15 cellular contexts compared by ENCODE assay signal in the genomic region with DNA sequence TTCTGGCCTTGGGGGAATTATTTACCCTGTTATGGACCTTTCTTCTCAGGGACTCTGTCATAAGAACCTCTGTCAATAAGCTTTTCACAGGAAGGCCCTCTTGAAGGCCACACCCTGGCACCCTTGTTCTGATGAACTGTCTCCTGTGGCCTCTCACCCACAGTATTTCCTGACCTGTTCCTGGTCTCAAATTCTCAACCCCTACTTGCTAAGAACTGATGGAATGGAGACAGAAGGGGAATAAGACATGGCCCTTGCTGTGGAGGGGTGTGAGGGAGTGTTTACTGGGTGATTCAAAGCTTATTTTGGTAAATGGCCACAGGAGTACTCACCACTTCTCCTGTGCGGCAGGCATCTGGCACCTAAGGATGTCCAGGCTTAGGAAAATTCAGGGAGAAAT.
A peak's percentile ranks its signal among the peaks of the same experiment; 100 is the strongest.
DNase-seq lines count a peak whose midpoint lies in the region; ATAC-seq, FAIRE-seq and TF ChIP-seq lines count a peak whose summit lies in the region.
"Had no signal": no experiment of that assay in that cellular context is flagged by ENCODE, and none has a peak within 500 bp of the region (broad histone marks: within the 10 kb centered on the region; RNA-seq: fewer than 3 reads in every experiment).

No MANE protein-coding gene starts in this region.

- no peak for TF ChIP-seq CTCF in dorsolateral prefrontal cortex (IDR thresholded peaks at IDR 0.05 in 54 of 56, conservative IDR thresholded peaks at IDR 0.05 in 2 of 56; ENCODE audit: low read depth in 1 of 56, partially characterized antibody in 56 of 56)

- ATAC-seq in HG02759 (IDR thresholded peaks at IDR 0.05; ENCODE audit: unreplicated experiment) = no peak

- no peaks in the 10 kb centered on the region for H3K9me3 Mint-ChIP-seq in activated naive CD4-positive, alpha-beta T cell treated with anti-CD3 and anti-CD28 coated beads, Interleukin-2, amount 10 ng/mL, durations not matched to agents 7 days and 5 days
- H3K9me3 Mint-ChIP-seq in activated CD4-positive, alpha-beta T cell treated with anti-CD3 and anti-CD28 coated beads, Interleukin-2, amount 10 ng/mL, durations not matched to agents 7 days and 5 days = peaks cover 8% of the 10 kb centered on the region
- H3K9me3 Mint-ChIP-seq in immature natural killer cell = peaks cover 0 to 2% (median 0%) of the 10 kb centered on the region in 6 donors

- H3K36me3 Mint-ChIP-seq in activated naive CD4-positive, alpha-beta T cell treated with anti-CD3 and anti-CD28 coated beads, Interleukin-2, amount 10 ng/mL, durations not matched to agents 7 days and 5 days = peaks cover 10% of the 10 kb centered on the region
- peaks cover 15% of the 10 kb centered on the region for H3K36me3 Mint-ChIP-seq in activated CD4-positive, alpha-beta T cell treated with anti-CD3 and anti-CD28 coated beads, Interleukin-2, amount 10 ng/mL, durations not matched to agents 7 days and 5 days (ENCODE audit: low read depth)
- H3K36me3 Mint-ChIP-seq in immature natural killer cell = peaks cover 0 to 5% (median 0%) of the 10 kb centered on the region in 3 donors

- FAIRE-seq in GM19239 (lab: Jason Lieb, UNC) = no peak
- FAIRE-seq: GM12891 had no signal

- peaks cover 99% of the 10 kb centered on the region for H3K4me1 Mint-ChIP-seq in activated naive CD4-positive, alpha-beta T cell treated with anti-CD3 and anti-CD28 coated beads, Interleukin-2, amount 10 ng/mL, durations not matched to agents 7 days and 5 days
- H3K4me1 Mint-ChIP-seq in activated CD4-positive, alpha-beta T cell treated with anti-CD3 and anti-CD28 coated beads, Interleukin-2, amount 10 ng/mL, durations not matched to agents 7 days and 5 days = peaks cover 97% of the 10 kb centered on the region
- peaks cover 71 to 76% of the 10 kb centered on the region in 2 donors for H3K4me1 Mint-ChIP-seq in immature natural killer cell
- H3K4me1 Mint-ChIP-seq: B cell had no signal

- H3K27me3 ChIP-seq in dorsolateral prefrontal cortex = peaks cover 0 to 63% (median 10%) of the 10 kb centered on the region in 45 donors

- POLR2A ChIA-PET in activated CD4-positive, alpha-beta T cell treated with anti-CD3 and anti-CD28 coated beads, Interleukin-2, amount 10 ng/mL, durations not matched to agents 7 days and 5 days (lab: Charles Lee) = interaction anchor here (0.6 to 1.3 kb wide), 5 partner anchors 49 to 1892 kb away, joined by 3 to 6 read pairs (median 4); no protein-coding TSS in a partner anchor

- intact Hi-C loops in dorsolateral prefrontal cortex (cut with DNase I) = no loop called here

- no peaks in the 10 kb centered on the region for H3K27me3 Mint-ChIP-seq in activated naive CD4-positive, alpha-beta T cell treated with anti-CD3 and anti-CD28 coated beads, Interleukin-2, amount 10 ng/mL, durations not matched to agents 7 days and 5 days
- no peaks in the 10 kb centered on the region for H3K27me3 Mint-ChIP-seq in activated CD4-positive, alpha-beta T cell treated with anti-CD3 and anti-CD28 coated beads, Interleukin-2, amount 10 ng/mL, durations not matched to agents 7 days and 5 days
- H3K27me3 Mint-ChIP-seq in immature natural killer cell (ENCODE audit: low read depth in 3 of 3) = peaks cover 2 to 6% (median 2%) of the 10 kb centered on the region in 3 donors
- H3K27me3 Mint-ChIP-seq: B cell had no signal

- peak; percentile 60 for DNase-seq in activated naive CD4-positive, alpha-beta T cell treated with anti-CD3 and anti-CD28 coated beads, Interleukin-2, amount 10 ng/mL, durations not matched to agents 7 days and 5 days
- no peak for DNase-seq in activated naive CD4-positive, alpha-beta T cell treated with anti-CD3 and anti-CD28 coated beads, Interleukin-2, amount 50 U/mL, for 16 hours
- DNase-seq in activated CD4-positive, alpha-beta T cell treated with anti-CD3 and anti-CD28 coated beads, Interleukin-2, amount 10 ng/mL, durations not matched to agents 7 days and 5 days = peak; percentile 59
- peak; percentile 22 to 44 (median 22) for DNase-seq in immature natural killer cell
- DNase-seq in dorsolateral prefrontal cortex = no peak
- no peak for DNase-seq in dedifferentiated amniotic fluid mesenchymal stem cell (ENCODE audit: extremely low spot score)
- no peak for DNase-seq in GM19239 (ENCODE audit: insufficient read length, low spot score)
- DNase-seq: EL, GM23248, NCI-H1436, NCI-H774, SHP77 had no signal

- H3K27ac Mint-ChIP-seq in activated naive CD4-positive, alpha-beta T cell treated with anti-CD3 and anti-CD28 coated beads, Interleukin-2, amount 10 ng/mL, durations not matched to agents 7 days and 5 days = peak overlapping the region; percentile 97
- peak overlapping the region; percentile 99 for H3K27ac Mint-ChIP-seq in activated CD4-positive, alpha-beta T cell treated with anti-CD3 and anti-CD28 coated beads, Interleukin-2, amount 10 ng/mL, durations not matched to agents 7 days and 5 days
- peak overlapping the region; percentile 86 to 97 (median 96) for H3K27ac Mint-ChIP-seq in immature natural killer cell
- H3K27ac Mint-ChIP-seq: B cell had no signal

- peak overlapping the region; percentile 54 for H3K4me3 Mint-ChIP-seq in activated naive CD4-positive, alpha-beta T cell treated with anti-CD3 and anti-CD28 coated beads, Interleukin-2, amount 10 ng/mL, durations not matched to agents 7 days and 5 days
- H3K4me3 Mint-ChIP-seq in activated CD4-positive, alpha-beta T cell treated with anti-CD3 and anti-CD28 coated beads, Interleukin-2, amount 10 ng/mL, durations not matched to agents 7 days and 5 days = peak overlapping the region; percentile 66
- peak overlapping the region; percentile 71 to 90 (median 76) for H3K4me3 Mint-ChIP-seq in immature natural killer cell
- H3K4me3 Mint-ChIP-seq: B cell had no signal

- no peak overlapping the region for H3K4me3 ChIP-seq in dorsolateral prefrontal cortex
- H3K4me3 ChIP-seq: GM23248 had no signal

- CTCF ChIA-PET in activated naive CD4-positive, alpha-beta T cell treated with anti-CD3 and anti-CD28 coated beads, Interleukin-2, amount 10 ng/mL, durations not matched to agents 7 days and 5 days (lab: Charles Lee) = interaction anchor here (1.0 to 6.6 kb wide), 5 partner anchors 14 to 211 kb away, joined by 3 to 43 read pairs (median 7); no protein-coding TSS in a partner anchor
- CTCF ChIA-PET in activated CD4-positive, alpha-beta T cell treated with anti-CD3 and anti-CD28 coated beads, Interleukin-2, amount 10 ng/mL, durations not matched to agents 7 days and 5 days (lab: Charles Lee) = interaction anchor here (0.6 to 1.6 kb wide), 3 partner anchors 9 to 330 kb away, joined by 4 to 7 read pairs (median 4); no protein-coding TSS in a partner anchor

- H3K27ac ChIP-seq in dorsolateral prefrontal cortex = no peak overlapping the region
- H3K27ac ChIP-seq: GM23248 had no signal

Comparison
In these comparisons a context has a peak if more than half of its experiments do, and no peak if none do; other contexts are left out.
1. DNase-seq: peak in activated naive CD4-positive, alpha-beta T cell treated with anti-CD3 and anti-CD28 coated beads, Interleukin-2, amount 10 ng/mL, durations not matched to agents 7 days and 5 days (single experiment), activated CD4-positive, alpha-beta T cell treated with anti-CD3 and anti-CD28 coated beads, Interleukin-2, amount 10 ng/mL, durations not matched to agents 7 days and 5 days (single experiment) and immature natural killer cell (3 of 3); none in activated naive CD4-positive, alpha-beta T cell treated with anti-CD3 and anti-CD28 coated beads, Interleukin-2, amount 50 U/mL, for 16 hours (single experiment), dorsolateral prefrontal cortex (0 of 10), dedifferentiated amniotic fluid mesenchymal stem cell (single experiment) and GM19239 (single experiment).
2. Peak in every context shown above with its lines, with median percentiles within 50 percentile points of each other: H3K27ac Mint-ChIP-seq and H3K4me3 Mint-ChIP-seq.